In the genomic region with DNA sequence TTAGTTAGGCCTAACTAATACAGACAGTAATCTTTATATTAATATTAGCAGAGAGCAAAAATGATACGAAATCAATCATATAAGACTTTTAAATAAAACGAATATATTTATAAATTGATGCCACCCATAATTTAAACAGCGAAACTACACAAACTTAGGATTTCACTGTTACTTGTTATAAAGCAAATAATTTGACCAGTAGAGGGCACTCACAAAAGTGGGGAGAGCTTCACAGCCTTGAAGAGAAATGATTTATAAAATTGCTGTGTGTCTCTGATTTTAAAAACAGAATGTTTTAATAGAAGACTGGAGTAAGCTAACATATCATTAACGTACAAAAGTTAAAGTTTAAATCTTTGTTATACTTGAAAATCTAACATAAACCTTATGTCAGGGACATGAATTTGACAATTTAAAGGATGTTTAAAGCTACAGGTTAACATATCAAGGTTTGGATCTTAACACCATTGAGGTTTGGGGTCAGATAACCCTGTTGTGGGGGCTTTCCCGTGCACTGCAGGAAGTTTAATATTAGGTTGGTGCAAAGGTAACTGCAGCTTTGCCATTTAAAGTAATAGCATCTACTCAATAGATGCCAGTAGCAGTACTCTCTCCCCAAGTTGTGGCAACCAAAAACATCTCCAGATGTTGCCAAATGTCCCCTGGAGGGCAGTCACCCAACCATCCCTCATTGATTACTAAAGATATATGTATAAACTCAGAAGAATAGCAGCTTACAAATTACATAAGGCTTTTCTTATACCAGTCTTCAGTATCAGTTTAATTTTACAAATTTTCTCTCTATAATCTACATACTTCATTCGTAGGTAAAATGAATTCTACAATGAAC, we compare ENCODE assay signal across 1 cellular context.
A peak's percentile ranks its signal among the peaks of the same experiment; 100 is the strongest.
TF ChIP-seq lines count a peak whose summit lies in the region.

No MANE protein-coding gene starts in this region.

TF ChIP-seq in HEK293, 187 proteins besides CTCF, POLR2A, EP300 and RAD21 (continued from another document):
- TF ChIP-seq SCRT2 (tag by site-specific recombination; IDR thresholded peaks at IDR 0.05) = 0 out of 2 replicates have a peak, but pooled peaks have one; percentile 18
